ENCODE assay signal across 17 cellular contexts in the genomic region with DNA sequence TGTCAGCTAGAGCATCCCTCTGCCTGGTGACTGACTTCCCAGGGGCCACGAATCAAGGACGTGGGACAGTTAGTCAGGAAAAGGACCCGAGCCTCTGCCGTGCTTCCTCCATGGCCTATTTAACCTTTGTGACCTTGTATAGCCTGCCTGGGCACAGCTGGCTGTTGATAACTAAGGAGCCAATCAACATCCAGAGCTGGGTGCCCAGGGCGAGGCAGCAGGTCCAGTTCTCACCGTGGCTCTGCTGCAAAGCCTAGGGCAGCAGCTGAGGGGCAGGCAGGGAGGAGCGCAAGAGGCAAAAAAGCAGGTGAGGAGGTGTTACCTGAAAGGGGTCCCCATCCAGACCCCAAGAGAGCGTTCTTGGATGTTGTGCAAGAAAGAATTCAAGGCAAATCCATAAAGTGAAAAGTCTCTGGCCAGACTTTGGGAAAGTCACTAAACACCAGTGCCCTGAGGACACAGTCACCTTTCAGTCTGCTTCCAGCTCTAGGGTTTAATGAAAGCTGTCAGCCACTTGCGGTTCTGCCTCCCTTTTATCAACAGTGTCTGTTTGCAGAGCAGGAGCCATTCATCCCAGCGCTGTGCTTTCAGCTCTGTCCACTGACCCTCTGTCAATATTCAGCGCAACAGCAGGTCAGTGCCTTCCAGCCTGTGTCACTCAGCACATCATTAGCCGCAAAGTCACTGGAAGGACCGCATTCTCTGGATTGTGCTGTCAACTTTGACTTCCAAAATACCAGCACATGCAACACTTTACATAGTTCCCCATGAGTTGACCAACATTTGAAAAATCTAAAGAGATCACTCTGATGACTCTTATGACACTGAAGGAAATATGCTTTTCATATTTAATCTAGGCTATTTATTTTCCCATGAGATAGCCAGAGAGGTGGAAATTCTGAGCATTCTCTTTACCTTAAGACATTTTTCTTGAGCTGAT. TPM values are rescaled to one million over a fixed set of nuclear protein-coding genes. Genes with fewer than 3 reads are reported as not detected.
A peak's percentile ranks its signal among the peaks of the same experiment; 100 is the strongest.
DNase-seq lines count a peak whose midpoint lies in the region; ATAC-seq, FAIRE-seq and TF ChIP-seq lines count a peak whose summit lies in the region.
"Had no signal": no experiment of that assay in that cellular context is flagged by ENCODE, and none has a peak within 500 bp of the region (broad histone marks: within the 10 kb centered on the region; RNA-seq: fewer than 3 reads in every experiment).

No MANE protein-coding gene starts in this region.

- no peaks in the 10 kb centered on the region for H3K9me3 ChIP-seq in smooth muscle cell (replicated peaks; ENCODE audit: low read depth)
- H3K9me3 ChIP-seq: pancreas had no signal

- no peaks in the 10 kb centered on the region for H3K27me3 ChIP-seq in smooth muscle cell (ENCODE audit: low read depth)
- H3K27me3 ChIP-seq: dorsolateral prefrontal cortex, pancreas had no signal

- WGBS in smooth muscle cell (ENCODE audit: low lambda C conversion rate), result 65% methylated on average over 13 of the region's 13 CpGs

- no peak overlapping the region for H3K4me3 ChIP-seq in smooth muscle cell
- H3K4me3 ChIP-seq: dorsolateral prefrontal cortex, pancreas, SK-N-MC had no signal

- FAIRE-seq in frontal cortex (lab: Jason Lieb, UNC), result no peak
- FAIRE-seq: bronchial epithelial cell, pancreas had no signal

- H2AFZ ChIP-seq in smooth muscle cell (ENCODE audit: low read depth), result no peak overlapping the region

- no peak for TF ChIP-seq CTCF in smooth muscle cell (IDR thresholded peaks at IDR 0.05; ENCODE audit: borderline replicate concordance, insufficient read depth, poor library complexity, severe bottlenecking)

- no peaks in the 10 kb centered on the region for H4K20me1 ChIP-seq in smooth muscle cell (ENCODE audit: low read depth)

- no peak for ATAC-seq in GM18867 (IDR thresholded peaks at IDR 0.05; ENCODE audit: unreplicated experiment)
- ATAC-seq in HG03565 (IDR thresholded peaks at IDR 0.05; ENCODE audit: unreplicated experiment), result no peak
- ATAC-seq: activated CD8-positive, alpha-beta memory T cell treated with anti-CD3 and anti-CD28 coated beads, Interleukin-2, amount 10 ng/mL, durations not matched to agents 7 days and 5 days had no signal

- no peaks in the 10 kb centered on the region for H3K4me1 ChIP-seq in smooth muscle cell (ENCODE audit: low read depth)
- H3K4me1 ChIP-seq: pancreas had no signal

- H3K4me2 ChIP-seq in smooth muscle cell, result no peak overlapping the region

- H3K36me3 ChIP-seq in smooth muscle cell (ENCODE audit: low read depth), result no peaks in the 10 kb centered on the region
- H3K36me3 ChIP-seq: pancreas had no signal

- H3K79me2 ChIP-seq in smooth muscle cell (ENCODE audit: low read depth), result no peaks in the 10 kb centered on the region

- H3F3A ChIP-seq in smooth muscle cell (ENCODE audit: low read depth), result peaks cover 2% of the 10 kb centered on the region

- H3K9ac ChIP-seq in smooth muscle cell (ENCODE audit: low read depth), result no peak overlapping the region

- DNase-seq in DMS53 treated with DMSO at 0.1 percent for 48 hours (lab: John Stamatoyannopoulos, UW; ENCODE audit: unreplicated experiment) (peak; percentile 52), NCI-H510A treated with DMSO at 0.1 percent for 48 hours (lab: John Stamatoyannopoulos, UW) (peak; percentile 33), left kidney (ENCODE audit: low read depth, low spot score) (peak; percentile 39), smooth muscle cell (lab: John Stamatoyannopoulos, UW; ENCODE audit: unreplicated experiment) (no peak), frontal cortex (ENCODE audit: low spot score in 2 of 2) (no peak)
- DNase-seq: activated CD8-positive, alpha-beta memory T cell treated with anti-CD3 and anti-CD28 coated beads, Interleukin-2, amount 10 ng/mL, durations not matched to agents 7 days and 5 days; AML-193; dorsolateral prefrontal cortex; foreskin melanocyte; HFFc6; NCI-H1436 treated with DMSO at 0.1 percent for 48 hours; pancreas; stimulated activated CD4-positive, alpha-beta T cell treated with anti-CD3 and anti-CD28 coated beads, Interleukin-4, amount 100 ng/mL, for 24 hours had no signal

- H3K27ac ChIP-seq in smooth muscle cell (ENCODE audit: low read depth), result peak overlapping the region; percentile 19
- H3K27ac ChIP-seq: pancreas, SK-N-MC had no signal

RNA-seq across cellular contexts. Expression of a gene that starts 38.6 kb away (rescaled TPM):
- total RNA-seq in smooth muscle cell, result 23.1 and 24.1 TPM in 2 replicates
- 8.8 and 14.4 TPM in 2 replicates for polyA plus RNA-seq in smooth muscle cell
- 32.2 TPM for total RNA-seq in frontal cortex

Comparison
In these comparisons a context has a peak if more than half of its experiments do, and no peak if none do; other contexts are left out.
1. DNase-seq: peak in DMS53 treated with DMSO at 0.1 percent for 48 hours (single experiment), NCI-H510A treated with DMSO at 0.1 percent for 48 hours (single experiment) and left kidney (single experiment); none in smooth muscle cell (single experiment) and frontal cortex (0 of 2).